ENCODE assay signal across 21 cellular contexts in genomic region chr15:31293655-31294054, GRCh38. TPM values are rescaled to one million over a fixed set of nuclear protein-coding genes. Genes with fewer than 3 reads are reported as not detected.
DNase-seq lines count a peak whose midpoint lies in the region; ATAC-seq and TF ChIP-seq lines count a peak whose summit lies in the region.
"Had no signal": no experiment of that assay in that cellular context is flagged by ENCODE, and none has a peak within 500 bp of the region (broad histone marks: within the 10 kb centered on the region; RNA-seq: fewer than 3 reads in every experiment).

No MANE protein-coding gene starts in this region.

- H3K27ac ChIP-seq in temporal lobe (ENCODE audit: low read depth, low read length): peak overlapping the region; percentile 96
- H3K27ac ChIP-seq: KMS-11 had no signal

- DNase-seq in SIG-M5 treated with dmso at 0.1 percent for 504 hours (lab: John Stamatoyannopoulos, UW; ENCODE audit: unreplicated experiment) (peak; percentile 54), SIG-M5 (lab: John Stamatoyannopoulos, UW) (no peak), NB4 (ENCODE audit: low read depth) (peak; percentile 74), epithelial cell of esophagus (ENCODE audit: low read depth) (peak; percentile 10)
- DNase-seq: 8988T; BE2C; CD4-positive, CD25-positive, alpha-beta regulatory T cell; COR-L47; DMS153; EL; H7; HFFc6; NCI-H1105; NCI-H2107; NCI-H510A treated with DMSO at 0.1 percent for 48 hours; NCI-H774 had no signal

- TF ChIP-seq CTCF in NB4 (IDR thresholded peaks at IDR 0.05; ENCODE audit: low read depth, low read length): no peak
- no peak for TF ChIP-seq CTCF in epithelial cell of esophagus (IDR thresholded peaks at IDR 0.05; ENCODE audit: insufficient read depth, low read depth, low read length, missing control alignments)

- ATAC-seq in GM21390 (IDR thresholded peaks at IDR 0.05; ENCODE audit: unreplicated experiment) (no peak), GM18519 (IDR thresholded peaks at IDR 0.05; ENCODE audit: low FRiP score, unreplicated experiment) (no peak), GM21717 (IDR thresholded peaks at IDR 0.05; ENCODE audit: unreplicated experiment) (no peak)

- TF ChIP-seq POLR2A in NB4 (IDR thresholded peaks at IDR 0.05; ENCODE audit: extremely low read depth, insufficient read length): no peak

- H3K4me3 ChIP-seq in NB4 (ENCODE audit: low read depth, low read length): no peak overlapping the region
- no peak overlapping the region for H3K4me3 ChIP-seq in epithelial cell of esophagus (ENCODE audit: low read length)

RNA-seq across cellular contexts. Expression of gene KLF13, which starts 33.0 kb away (rescaled TPM):
- total RNA-seq in temporal lobe: 27.8 TPM
